In the genomic region with DNA sequence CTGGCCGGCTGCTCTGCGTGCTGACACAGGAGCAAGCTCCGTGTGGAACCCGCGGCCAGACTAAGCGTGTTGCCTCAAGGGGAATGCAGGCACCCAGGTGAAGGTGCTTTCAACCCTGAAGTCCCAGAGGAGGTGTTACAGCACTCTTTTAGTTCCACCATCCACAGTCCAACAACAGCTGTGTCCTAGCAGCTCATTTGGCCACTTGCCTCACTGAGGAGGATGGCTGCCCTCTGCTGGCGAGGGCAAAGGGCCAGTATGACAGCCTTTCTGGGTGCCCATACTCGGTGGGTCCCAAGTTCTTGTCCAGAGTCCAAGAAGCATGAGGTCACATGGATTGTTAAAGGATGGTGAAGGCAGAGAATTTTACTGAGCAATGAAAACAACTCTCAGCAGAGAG, we compare ENCODE assay signal across 12 cellular contexts.
DNase-seq lines count a peak whose midpoint lies in the region; ATAC-seq, FAIRE-seq and TF ChIP-seq lines count a peak whose summit lies in the region.
"Had no signal": no experiment of that assay in that cellular context is flagged by ENCODE, and none has a peak within 500 bp of the region (broad histone marks: within the 10 kb centered on the region; RNA-seq: fewer than 3 reads in every experiment).

No MANE protein-coding gene starts in this region.

- WGBS in transverse colon (ENCODE audit: low coverage in 1 of 2), 2 donors = 82% methylated on average over 8 of the region's 8 CpGs; no CpG with 5 or more reads in 1 of the 2 donors

- no peak overlapping the region for H3K4me3 ChIP-seq in transverse colon
- H3K4me3 ChIP-seq: esophagus muscularis mucosa, SJSA1 had no signal

- TF ChIP-seq CTCF in transverse colon (IDR thresholded peaks at IDR 0.05) = peak; percentile 31 to 71 (median 51)

- intact Hi-C loops in transverse colon (cut with DNase I; ENCODE audit: low total_unique reads) = no loop called here

- DNase-seq in stimulated activated CD4-positive, alpha-beta T cell treated with anti-CD3 and anti-CD28 coated beads, Interleukin-1b, Interleukin-23, amount 100 ng/mL, for 48 hours = peak; percentile 3
- DNase-seq in stimulated activated CD4-positive, alpha-beta T cell treated with anti-CD3 and anti-CD28 coated beads, Interleukin-4, amount 100 ng/mL, for 24 hours = no peak
- peak; percentile 24 for DNase-seq in NCI-H226
- DNase-seq in erythroblast (lab: John Stamatoyannopoulos, UW) = peak; percentile 6 to 32
- peak; percentile 67 for DNase-seq in transverse colon
- no peak for DNase-seq in frontal cortex (ENCODE audit: low spot score in 2 of 2)
- DNase-seq in activated naive CD4-positive, alpha-beta T cell (lab: John Stamatoyannopoulos, UW) = no peak
- DNase-seq: activated gamma-delta T cell treated with Interleukin-2 at 50 U/mL for 16 hours, natural killer cell had no signal

- H3K9me3 ChIP-seq in transverse colon = no peaks in the 10 kb centered on the region
- H3K9me3 ChIP-seq: esophagus muscularis mucosa, SJSA1 had no signal

- no peak for ATAC-seq in HG03432 (IDR thresholded peaks at IDR 0.05; ENCODE audit: unreplicated experiment)
- ATAC-seq: natural killer cell had no signal

- FAIRE-seq in frontal cortex (lab: Jason Lieb, UNC) = no peak

- no peak for TF ChIP-seq EP300 in transverse colon (IDR thresholded peaks at IDR 0.05; ENCODE audit: low read depth)

- H3K4me1 ChIP-seq in transverse colon = no peaks in the 10 kb centered on the region
- H3K4me1 ChIP-seq: esophagus muscularis mucosa, SJSA1 had no signal

- no peak for TF ChIP-seq POLR2A in erythroblast (IDR thresholded peaks at IDR 0.05; ENCODE audit: low read length)
- no peak for TF ChIP-seq POLR2A in transverse colon (IDR thresholded peaks at IDR 0.05)

- in situ Hi-C loops in transverse colon (cut with MboI; ENCODE audit: low pct_ligation_motif_present in 1 of 4, low pct_unique_long_range_greater_than_20kb in 1 of 4, low sequenced_read_pairs in 3 of 4) = no loop called here

- H3K27me3 ChIP-seq in transverse colon = no peaks in the 10 kb centered on the region
- H3K27me3 ChIP-seq: esophagus muscularis mucosa, SJSA1 had no signal

- no peaks in the 10 kb centered on the region for H3K36me3 ChIP-seq in transverse colon
- H3K36me3 ChIP-seq: esophagus muscularis mucosa, SJSA1 had no signal

- no peak overlapping the region for H3K27ac ChIP-seq in transverse colon
- H3K27ac ChIP-seq: esophagus muscularis mucosa, SJSA1 had no signal

Comparison
In these comparisons a context has a peak if more than half of its experiments do, and no peak if none do; other contexts are left out.
1. DNase-seq: peak in stimulated activated CD4-positive, alpha-beta T cell treated with anti-CD3 and anti-CD28 coated beads, Interleukin-1b, Interleukin-23, amount 100 ng/mL, for 48 hours (single experiment), NCI-H226 (single experiment), erythroblast (2 of 2) and transverse colon (single experiment); none in stimulated activated CD4-positive, alpha-beta T cell treated with anti-CD3 and anti-CD28 coated beads, Interleukin-4, amount 100 ng/mL, for 24 hours (single experiment), frontal cortex (0 of 2) and activated naive CD4-positive, alpha-beta T cell (0 of 4).